9 cellular contexts compared by ENCODE assay signal in the genomic region with DNA sequence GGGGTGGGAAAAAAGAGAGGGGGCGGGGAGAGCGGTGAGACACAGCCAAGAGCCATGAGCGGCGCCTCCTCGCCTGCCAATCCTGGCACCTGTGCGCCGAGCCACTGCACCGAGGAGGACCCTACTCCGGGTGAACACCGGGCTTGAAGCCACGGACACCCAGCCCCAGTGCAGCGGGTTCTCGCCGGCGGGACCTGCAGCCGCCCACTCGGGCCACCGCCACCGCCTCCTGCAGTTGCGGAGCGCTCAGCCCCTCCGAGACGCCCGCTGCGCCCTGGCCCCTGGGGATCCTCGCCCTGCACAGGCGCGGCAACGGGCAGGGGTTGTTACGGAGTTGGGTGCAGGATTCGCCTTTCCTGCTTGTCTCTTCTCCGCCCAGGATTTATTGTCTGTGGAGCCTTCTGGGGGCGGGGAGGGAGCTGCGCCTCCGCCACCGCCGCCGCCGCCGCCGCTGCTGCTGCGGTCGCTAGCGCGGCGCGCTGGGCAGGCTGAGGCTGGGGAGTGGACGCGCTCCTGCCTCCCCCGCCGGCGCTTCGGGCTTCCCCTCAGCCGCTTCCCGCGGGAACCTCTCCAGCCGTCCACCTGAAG. TPM values are rescaled to one million over a fixed set of nuclear protein-coding genes. Genes with fewer than 3 reads are reported as not detected.
A peak's percentile ranks its signal among the peaks of the same experiment; 100 is the strongest.
DNase-seq lines count a peak whose midpoint lies in the region; ATAC-seq and TF ChIP-seq lines count a peak whose summit lies in the region.
"Had no signal": no experiment of that assay in that cellular context is flagged by ENCODE, and none has a peak within 500 bp of the region (broad histone marks: within the 10 kb centered on the region; RNA-seq: fewer than 3 reads in every experiment).

Gene LRRC7, plus strand, starts transcription at position 76 of the 588 bp plus-strand sequence. CDS start 718 bp downstream, outside the sequence.

- no peaks in the 10 kb centered on the region for H3K36me3 ChIP-seq in osteoblast (ENCODE audit: insufficient read depth, low read length)

- peak within 1 kb of the TSS; percentile 68 for H2AFZ ChIP-seq in osteoblast (ENCODE audit: low read length)

- ATAC-seq in Right ventricle myocardium superior (ENCODE audit: poor library complexity) (peak; percentile 77), GM18519 (IDR thresholded peaks at IDR 0.05; ENCODE audit: low FRiP score, unreplicated experiment) (no peak)

- H4K20me1 ChIP-seq in osteoblast (ENCODE audit: insufficient read depth, low read length) = no peaks in the 10 kb centered on the region

- no peaks in the 10 kb centered on the region for H3K79me2 ChIP-seq in osteoblast (ENCODE audit: insufficient read depth, low read length)

- in situ Hi-C loops in ACHN (cut with HindIII; ENCODE audit: low pct_ligation_motif_present, low pct_unique_long_range_greater_than_20kb, low sequenced_read_pairs) = no loop called here

- H3K4me1 ChIP-seq in osteoblast (ENCODE audit: insufficient read depth, low read length) = peaks cover 4% of the 10 kb centered on the region

- DNase-seq in NCI-H2171 (lab: John Stamatoyannopoulos, UW) (peak; percentile 26), NCI-H2171 treated with DMSO at 0.1 percent for 48 hours (lab: John Stamatoyannopoulos, UW) (no peak), NCI-H1092 (lab: John Stamatoyannopoulos, UW) (peak; percentile 27), Right ventricle myocardium superior (peak; percentile 40), osteoblast (ENCODE audit: insufficient read length, low spot score, missing footprints) (peak; percentile 73), ACHN (no peak)
- DNase-seq in activated naive CD4-positive, alpha-beta T cell treated with anti-CD3 and anti-CD28 coated beads, Interleukin-2, amount 50 U/mL, for 16 hours = peak; percentile 40

- H3K4me3 ChIP-seq in osteoblast (ENCODE audit: insufficient read depth, low read length) = peak within 1 kb of the TSS; percentile 57

- no peak for TF ChIP-seq CTCF in osteoblast (IDR thresholded peaks at IDR 0.05; ENCODE audit: extremely low read depth, low read depth, low read length)

- intact Hi-C loops in Right ventricle myocardium superior (cut with DNase I) = no loop called here

- no peak within 1 kb of the TSS for H3K27ac ChIP-seq in osteoblast (ENCODE audit: low read depth, low read length)

- H3K4me2 ChIP-seq in osteoblast (ENCODE audit: insufficient read depth, low read length) = peak within 1 kb of the TSS; percentile 77

- H3K27me3 ChIP-seq in osteoblast (ENCODE audit: insufficient read depth, low read length) = peaks cover 32% of the 10 kb centered on the region

- H3K9me3 ChIP-seq in osteoblast (ENCODE audit: low read depth, low read length) = no peaks in the 10 kb centered on the region

RNA-seq across cellular contexts. Expression of gene LRRC7, which starts in this region (rescaled TPM):
- total RNA-seq in Right ventricle myocardium superior (3.0 TPM), osteoblast (under 0.01 TPM in 1 of 2 replicates, not detected in the other)
- total RNA-seq: subcutaneous adipose tissue had no signal

Comparison
In these comparisons a context has a peak if more than half of its experiments do, and no peak if none do; other contexts are left out.
1. DNase-seq: peak in NCI-H2171 (single experiment), NCI-H1092 (single experiment), activated naive CD4-positive, alpha-beta T cell treated with anti-CD3 and anti-CD28 coated beads, Interleukin-2, amount 50 U/mL, for 16 hours (single experiment) and Right ventricle myocardium superior (single experiment); none in NCI-H2171 treated with DMSO at 0.1 percent for 48 hours (single experiment) and ACHN (single experiment).
2. Peak in DNase-seq, H3K4me3 ChIP-seq and H3K4me2 ChIP-seq in osteoblast; RNA of the gene not detected or under 1 TPM.